32 cellular contexts compared by ENCODE assay signal in the genomic region with DNA sequence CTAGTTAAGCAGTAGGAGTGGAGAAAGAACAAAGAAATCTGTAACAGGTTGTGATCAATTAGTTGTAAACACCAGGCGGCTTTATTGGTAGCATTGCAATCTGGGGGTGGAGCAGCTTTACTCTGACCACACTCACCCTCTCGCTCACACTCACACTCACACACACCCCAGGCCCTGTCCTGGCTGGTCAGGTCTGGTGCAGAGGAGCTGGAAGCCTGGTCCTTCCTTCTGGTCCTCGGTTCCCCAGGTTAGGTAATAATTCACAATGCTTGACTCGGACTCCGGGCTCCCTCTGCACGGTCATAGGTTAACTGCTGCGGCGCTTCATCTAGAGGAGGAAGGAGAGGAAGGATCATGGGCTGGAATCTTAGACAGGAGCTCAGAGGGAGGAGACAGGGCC. TPM values are rescaled to one million over a fixed set of nuclear protein-coding genes. Genes with fewer than 3 reads are reported as not detected.
"Had no signal": no experiment of that assay in that cellular context is flagged by ENCODE, and none has a peak within 500 bp of the region (broad histone marks: within the 10 kb centered on the region; RNA-seq: fewer than 3 reads in every experiment).

No MANE protein-coding gene starts in this region.

- H3K36me3 ChIP-seq: brain microvascular endothelial cell, gastrocnemius medialis, thoracic aorta, uterus, WERI-Rb-1 had no signal

- H3K27me3 ChIP-seq: brain microvascular endothelial cell, gastrocnemius medialis, uterus had no signal

- H3K27ac ChIP-seq: brain microvascular endothelial cell, gastrocnemius medialis, thoracic aorta, uterus, WERI-Rb-1 had no signal

- H3K4me3 ChIP-seq: gastrocnemius medialis, skin epidermis, thoracic aorta, uterus had no signal

- H3K4me1 ChIP-seq: gastrocnemius medialis had no signal

- DNase-seq: activated CD4-positive, alpha-beta memory T cell treated with anti-CD3 and anti-CD28 coated beads for 36 hours; activated CD4-positive, alpha-beta T cell treated with anti-CD3 and anti-CD28 coated beads, Interleukin-2, amount 10 ng/mL, durations not matched to agents 24 days and 14 days; activated CD8-positive, alpha-beta memory T cell treated with anti-CD3 and anti-CD28 coated beads, Interleukin-2, amount 50 U/mL, for 4 hours; activated effector memory CD4-positive, alpha-beta T cell treated with anti-CD3 and anti-CD28 coated beads, Interleukin-2, amount 50 U/mL, for 16 hours; activated naive CD4-positive, alpha-beta T cell treated with anti-CD3 and anti-CD28 coated beads for 36 hours; activated T-cell treated with anti-CD3 and anti-CD28 coated beads, Interleukin-2, amount 50 U/mL, for 1 hour; amniotic stem cell; brain microvascular endothelial cell; cortex of kidney; effector memory CD8-positive, alpha-beta T cell; erythroblast; gastrocnemius medialis; glutamatergic neuron; mammary epithelial cell; midbrain; natural killer cell; right cardiac atrium; stimulated activated CD4-positive, alpha-beta T cell treated with anti-CD3 and anti-CD28 coated beads, Interleukin-4, amount 100 ng/mL, for 24 hours; T-cell; uterus; WERI-Rb-1 had no signal

- FAIRE-seq: astrocyte, islet of Langerhans had no signal

- H3K9me3 ChIP-seq: gastrocnemius medialis, thoracic aorta, uterus had no signal

RNA-seq across cellular contexts. Expression of a gene that starts 1.6 kb away (rescaled TPM):
- total RNA-seq: activated CD4-positive, alpha-beta memory T cell treated with anti-CD3 and anti-CD28 coated beads for 36 hours; activated CD4-positive, alpha-beta T cell treated with anti-CD3 and anti-CD28 coated beads, Interleukin-2, amount 10 ng/mL, durations not matched to agents 24 days and 14 days; activated CD8-positive, alpha-beta memory T cell treated with anti-CD3 and anti-CD28 coated beads for 36 hours; activated naive CD4-positive, alpha-beta T cell treated with anti-CD3 and anti-CD28 coated beads for 36 hours; activated T-helper 1 cell treated with anti-CD3 and anti-CD28 coated beads, Interleukin-12 subunit alpha, Interleukin-12 subunit beta, Interleukin-2, Interleukin-4 antibody, amounts not matched to agents 30 ng/mL and 10 ng/mL and 1 ng/mL, durations not matched to agents 14 hours and 24 hours and 36 hours; astrocyte; cerebellum; gastrocnemius medialis; mammary epithelial cell; natural killer cell; omental fat pad; T-cell had no signal
- polyA plus RNA-seq: mammary epithelial cell had no signal

RNA-seq across cellular contexts. Expression of a gene that starts 20.4 kb away (rescaled TPM):
- total RNA-seq: activated CD4-positive, alpha-beta memory T cell treated with anti-CD3 and anti-CD28 coated beads for 36 hours; activated CD4-positive, alpha-beta T cell treated with anti-CD3 and anti-CD28 coated beads, Interleukin-2, amount 10 ng/mL, durations not matched to agents 24 days and 14 days; activated CD8-positive, alpha-beta memory T cell treated with anti-CD3 and anti-CD28 coated beads for 36 hours; activated naive CD4-positive, alpha-beta T cell treated with anti-CD3 and anti-CD28 coated beads for 36 hours; activated T-helper 1 cell treated with anti-CD3 and anti-CD28 coated beads, Interleukin-12 subunit alpha, Interleukin-12 subunit beta, Interleukin-2, Interleukin-4 antibody, amounts not matched to agents 30 ng/mL and 10 ng/mL and 1 ng/mL, durations not matched to agents 14 hours and 24 hours and 36 hours; astrocyte; cerebellum; mammary epithelial cell; natural killer cell had no signal
- polyA plus RNA-seq: mammary epithelial cell had no signal

RNA-seq across cellular contexts. Expression of a gene that starts 27.1 kb away (rescaled TPM):
- total RNA-seq: cardiac septum, cerebellum, liver, natural killer cell, omental fat pad, subcutaneous adipose tissue, T-cell, thoracic aorta, uterus had no signal
- polyA plus RNA-seq: liver, mammary epithelial cell had no signal
